In genomic region chr3:74861211-74861610, GRCh38 we compare ENCODE assay signal across 23 cellular contexts.
DNase-seq lines count a peak whose midpoint lies in the region; ATAC-seq, FAIRE-seq and TF ChIP-seq lines count a peak whose summit lies in the region.
"Had no signal": no experiment of that assay in that cellular context is flagged by ENCODE, and none has a peak within 500 bp of the region (broad histone marks: within the 10 kb centered on the region; RNA-seq: fewer than 3 reads in every experiment).

No MANE protein-coding gene starts in this region.

- H4K20me1 ChIP-seq in H9 (ENCODE audit: control insufficient read depth, insufficient read depth, insufficient read length) (no peaks in the 10 kb centered on the region), H1 (replicated peaks in 1 of 2; ENCODE audit: control insufficient read depth in 1 of 2, insufficient read depth in 2 of 2, low read length in 2 of 2) (no peaks in the 10 kb centered on the region), neural progenitor cell (ENCODE audit: low read depth) (no peaks in the 10 kb centered on the region)
- H4K20me1 ChIP-seq: BLaER1 had no signal

- no peak overlapping the region for H3K18ac ChIP-seq in H9 (ENCODE audit: insufficient read length, low read depth, low read length)
- H3K18ac ChIP-seq in H1 (ENCODE audit: extremely low read depth, low read length): no peak overlapping the region

- no peaks in the 10 kb centered on the region for H3F3A ChIP-seq in neural progenitor cell (ENCODE audit: low read depth)

- TF ChIP-seq CTCF in H9 (conservative IDR thresholded peaks at IDR 0.05) (peak; percentile 49), H1 (IDR thresholded peaks at IDR 0.05; ENCODE audit: control extremely low read depth in 1 of 3, insufficient read depth in 1 of 3, low read depth in 1 of 3, low read length in 3 of 3) (peak in 2 of 3 experiments; percentile 13 to 25; a peak in 2 of 4 replicates), neural progenitor cell (IDR thresholded peaks at IDR 0.05) (peak; percentile 25), omental fat pad (IDR thresholded peaks at IDR 0.05) (no peak)

- H3K9me3 ChIP-seq in H9 (ENCODE audit: control insufficient read depth, low read depth, low read length): no peaks in the 10 kb centered on the region
- H3K9me3 ChIP-seq in H1 (ENCODE audit: insufficient read depth in 2 of 2, low read depth in 1 of 2, low read length in 1 of 2): no peaks in the 10 kb centered on the region
- no peaks in the 10 kb centered on the region for H3K9me3 ChIP-seq in neural progenitor cell (ENCODE audit: low read depth)
- H3K9me3 ChIP-seq: BLaER1, Caco-2 had no signal

- ATAC-seq in HG03378 (IDR thresholded peaks at IDR 0.05; ENCODE audit: unreplicated experiment): no peak
- no peak for ATAC-seq in omental fat pad (ENCODE audit: low FRiP score)
- ATAC-seq in GM18502 (IDR thresholded peaks at IDR 0.05; ENCODE audit: poor library complexity, unreplicated experiment): no peak
- ATAC-seq: CD8-positive, alpha-beta T cell had no signal

- H3K56ac ChIP-seq in H9 (ENCODE audit: insufficient read length, low read depth, low read length): no peak overlapping the region
- no peak overlapping the region for H3K56ac ChIP-seq in H1 (replicated peaks; ENCODE audit: insufficient read length, low read depth, low read length)

- H2BK20ac ChIP-seq in H9 (ENCODE audit: low read depth, low read length, poor library complexity, severe bottlenecking) (no peak overlapping the region), H1 (ENCODE audit: low read length) (no peak overlapping the region)

- no peak overlapping the region for H3K23ac ChIP-seq in H9 (ENCODE audit: insufficient read length, low read depth, low read length)
- no peak overlapping the region for H3K23ac ChIP-seq in H1 (ENCODE audit: insufficient read length)

- H3K27me3 ChIP-seq in H9 (ENCODE audit: insufficient read depth, low read length): no peaks in the 10 kb centered on the region
- peaks cover 0 to 1% (median 0%) of the 10 kb centered on the region in 4 experiments; a peak in 1 of 7 replicates for H3K27me3 ChIP-seq in H1 (replicated peaks in 1 of 4; ENCODE audit: control insufficient read depth in 3 of 4, extremely low read depth in 1 of 4, insufficient read depth in 3 of 4, low read length in 3 of 4)
- H3K27me3 ChIP-seq in neural progenitor cell: no peaks in the 10 kb centered on the region
- H3K27me3 ChIP-seq: BLaER1 had no signal

- H4K5ac ChIP-seq in H9 (ENCODE audit: insufficient read length, low read depth, low read length) (no peak overlapping the region), H1 (ENCODE audit: insufficient read length, low read depth, low read length) (no peak overlapping the region)

- no peak for TF ChIP-seq POLR2A in H1 (IDR thresholded peaks at IDR 0.05; ENCODE audit: control extremely low read depth in 1 of 2, low read depth in 2 of 2, low read length in 2 of 2)

- H2BK120ac ChIP-seq in H9 (ENCODE audit: low read depth, low read length, poor library complexity, severe bottlenecking) (no peak overlapping the region), H1 (replicated peaks; ENCODE audit: low read depth, low read length) (no peak overlapping the region)

- WGBS in H9 (ENCODE audit: extremely low coverage, insufficient read length, low lambda C conversion rate): no CpG with 5 or more reads among the region's 3 CpGs
- 63% methylated on average over 3 of the region's 3 CpGs; no CpG with 5 or more reads in 1 of the 2 experiments for WGBS in H1 (ENCODE audit: extremely low coverage in 1 of 2, insufficient coverage in 1 of 2, insufficient read length in 1 of 2, insufficient replicate concordance in 2 of 2, low coverage in 1 of 2, low lambda C conversion rate in 2 of 2, missing lambda C conversion rate in 1 of 2), 2 experiments

- H3K9me3 Mint-ChIP-seq in H9 (no peaks in the 10 kb centered on the region), neural progenitor cell (no peaks in the 10 kb centered on the region)
- H3K9me3 Mint-ChIP-seq: HFFc6 had no signal

- H3K23me2 ChIP-seq in H9 (ENCODE audit: insufficient read length, low read depth, low read length, poor library complexity, severe bottlenecking) (no peaks in the 10 kb centered on the region), H1 (ENCODE audit: low read depth, low read length) (no peaks in the 10 kb centered on the region)

- H3K79me2 ChIP-seq in H9 (ENCODE audit: insufficient read depth, low read length) (no peaks in the 10 kb centered on the region), H1 (ENCODE audit: control insufficient read depth in 1 of 2, insufficient read depth in 2 of 2, low read length in 2 of 2) (no peaks in the 10 kb centered on the region), neural progenitor cell (ENCODE audit: low read depth) (no peaks in the 10 kb centered on the region)

- no peak overlapping the region for H4K8ac ChIP-seq in H9 (replicated peaks; ENCODE audit: insufficient read length, low read depth, low read length)
- H4K8ac ChIP-seq in H1 (ENCODE audit: extremely low read depth, insufficient read depth, low read length): no peak overlapping the region

- H2BK15ac ChIP-seq in H9 (ENCODE audit: low read depth, low read length) (no peak overlapping the region), H1 (ENCODE audit: low read length) (no peak overlapping the region)

- H3K27ac ChIP-seq in H9 (ENCODE audit: insufficient read length, low read depth, low read length) (no peak overlapping the region), H1 (ENCODE audit: low read depth, low read length) (no peak overlapping the region), neural progenitor cell (no peak overlapping the region)
- H3K27ac ChIP-seq: 22Rv1, BLaER1, C4-2B, GM23248 had no signal

- H2AFZ ChIP-seq in H9 (ENCODE audit: low read length): no peak overlapping the region
- no peak overlapping the region for H2AFZ ChIP-seq in H1 (ENCODE audit: low read length)
- H2AFZ ChIP-seq in neural progenitor cell (replicated peaks): no peak overlapping the region
- H2AFZ ChIP-seq: GM23248 had no signal

- peak; percentile 33 to 47; a peak in 3 of 4 replicates for TF ChIP-seq RAD21 in H1 (IDR thresholded peaks at IDR 0.05 in 1 of 2, conservative IDR thresholded peaks at IDR 0.05 in 1 of 2; ENCODE audit: low read depth in 2 of 2, low read length in 2 of 2)

- no peaks in the 10 kb centered on the region for H3K4me1 ChIP-seq in H9 (ENCODE audit: insufficient read depth, low read length)
- H3K4me1 ChIP-seq in H1 (replicated peaks in 1 of 4; ENCODE audit: control insufficient read depth in 3 of 4, insufficient read depth in 4 of 4, low read length in 3 of 4): no peaks in the 10 kb centered on the region
- no peaks in the 10 kb centered on the region for H3K4me1 ChIP-seq in neural progenitor cell
- H3K4me1 ChIP-seq: BLaER1, Caco-2 had no signal

- POLR2A ChIA-PET in H1 (lab: Charles Lee; ENCODE audit: partially characterized antibody): no interaction called here

- H3K36me3 ChIP-seq in H1 (ENCODE audit: control insufficient read depth in 2 of 4, insufficient read depth in 4 of 4, low read length in 3 of 4) (no peaks in the 10 kb centered on the region), neural progenitor cell (no peaks in the 10 kb centered on the region)
- H3K36me3 ChIP-seq: BLaER1 had no signal

- H3K9ac ChIP-seq in H9 (ENCODE audit: extremely low read depth, insufficient read length, low read length) (no peak overlapping the region), H1 (replicated peaks in 1 of 4; ENCODE audit: extremely low read depth in 1 of 4, low read depth in 3 of 4, low read length in 3 of 4) (no peak overlapping the region), neural progenitor cell (no peak overlapping the region)
- H3K9ac ChIP-seq: BLaER1, GM23248 had no signal

- no peak overlapping the region for H3K27ac Mint-ChIP-seq in H9
- H3K27ac Mint-ChIP-seq in neural progenitor cell: no peak overlapping the region
- H3K27ac Mint-ChIP-seq: B cell; CD4-positive, CD25-positive, alpha-beta regulatory T cell; CD8-positive, alpha-beta T cell; HFFc6 had no signal

- H2BK12ac ChIP-seq in H9 (ENCODE audit: insufficient read length, low read depth, low read length): no peak overlapping the region
- H2BK12ac ChIP-seq in H1 (ENCODE audit: low read depth, low read length): no peak overlapping the region

- TF ChIP-seq EP300 in H1 (IDR thresholded peaks at IDR 0.05; ENCODE audit: borderline replicate concordance in 1 of 2, low read depth in 2 of 2, low read length in 2 of 2): no peak

- H3K27me3 Mint-ChIP-seq in H9 (ENCODE audit: low read depth) (no peaks in the 10 kb centered on the region; the same call in 1 of the 2 replicates), neural progenitor cell (ENCODE audit: insufficient read depth, low read depth) (peaks cover 4% of the 10 kb centered on the region)
- H3K27me3 Mint-ChIP-seq: B cell; CD4-positive, CD25-positive, alpha-beta regulatory T cell had no signal

- no peak overlapping the region for H4K91ac ChIP-seq in H9 (ENCODE audit: insufficient read length, low read depth, low read length)
- H4K91ac ChIP-seq in H1 (replicated peaks; ENCODE audit: insufficient read length, low read length): no peak overlapping the region

- H3K4me2 ChIP-seq in H9 (ENCODE audit: insufficient read depth, insufficient read length, low read length) (no peak overlapping the region), H1 (ENCODE audit: insufficient read depth in 1 of 2, low read depth in 2 of 2, low read length in 2 of 2) (no peak overlapping the region), neural progenitor cell (no peak overlapping the region)
- H3K4me2 ChIP-seq: BLaER1 had no signal

- no peak overlapping the region for H3T11ph ChIP-seq in H9 (ENCODE audit: low read length)

- no peaks in the 10 kb centered on the region for H3K79me1 ChIP-seq in H9 (ENCODE audit: insufficient read depth, low read depth, low read length, poor library complexity, severe bottlenecking)
- no peaks in the 10 kb centered on the region for H3K79me1 ChIP-seq in H1 (ENCODE audit: low read depth, low read length)

- no peak overlapping the region for H3K4ac ChIP-seq in H9 (ENCODE audit: low read depth, low read length)
- H3K4ac ChIP-seq in H1 (replicated peaks; ENCODE audit: insufficient read length, low read depth, low read length): no peak overlapping the region

- H3K4me1 Mint-ChIP-seq in H9: no peaks in the 10 kb centered on the region
- H3K4me1 Mint-ChIP-seq in neural progenitor cell: peaks cover 5% of the 10 kb centered on the region
- H3K4me1 Mint-ChIP-seq: B cell; CD4-positive, CD25-positive, alpha-beta regulatory T cell had no signal

- no peak overlapping the region for H3K4me3 Mint-ChIP-seq in H9
- no peak overlapping the region for H3K4me3 Mint-ChIP-seq in neural progenitor cell
- H3K4me3 Mint-ChIP-seq: B cell; CD4-positive, CD25-positive, alpha-beta regulatory T cell; CD8-positive, alpha-beta T cell; HFFc6 had no signal

- no peak for FAIRE-seq in H1 (lab: Jason Lieb, UNC)
- FAIRE-seq: GM12891, GM19239, H54 had no signal

- DNase-seq in DMS53 (lab: John Stamatoyannopoulos, UW) (peak; percentile 0), DMS53 treated with DMSO at 0.1 percent for 48 hours (lab: John Stamatoyannopoulos, UW; ENCODE audit: unreplicated experiment) (no peak), H9 (no peak), H1 (ENCODE audit: low read depth in 1 of 2, low spot score in 2 of 2) (no peak), neural progenitor cell (ENCODE audit: low spot score) (no peak), omental fat pad (ENCODE audit: low spot score) (no peak)
- DNase-seq: Caco-2; CD4-positive, CD25-positive, alpha-beta regulatory T cell; CD8-positive, alpha-beta T cell; DMS153; DMS79 treated with DMSO at 0.1 percent for 48 hours; GF-D8; GM23248; HFFc6 had no signal

- H2BK5ac ChIP-seq in H9 (ENCODE audit: insufficient read length, low read length) (no peak overlapping the region), H1 (ENCODE audit: low read depth, low read length) (no peak overlapping the region)

- no peaks in the 10 kb centered on the region for H3K36me3 Mint-ChIP-seq in H9 (ENCODE audit: insufficient read depth in 1 of 3, low read depth in 3 of 3)
- H3K36me3 Mint-ChIP-seq in neural progenitor cell: no peaks in the 10 kb centered on the region
- H3K36me3 Mint-ChIP-seq: CD4-positive, CD25-positive, alpha-beta regulatory T cell; CD8-positive, alpha-beta T cell had no signal

- no peak overlapping the region for H3K14ac ChIP-seq in H9 (ENCODE audit: insufficient read depth, low read length)
- H3K14ac ChIP-seq in H1 (ENCODE audit: insufficient read length): no peak overlapping the region

- CTCF ChIA-PET in H1 (lab: Charles Lee; ENCODE audit: partially characterized antibody): interaction anchor here (1.0 kb wide), 1 partner anchor 34 kb away, joined by 3 read pairs; no protein-coding TSS in a partner anchor

- H3K4me3 ChIP-seq in H1 (ENCODE audit: extremely low read depth in 1 of 4, insufficient read depth in 2 of 4, low read depth in 3 of 4, low read length in 4 of 4) (no peak overlapping the region), neural progenitor cell (no peak overlapping the region)
- H3K4me3 ChIP-seq: BLaER1, GM23248 had no signal

- no peak overlapping the region for H2AK5ac ChIP-seq in H9 (ENCODE audit: insufficient read length, low read length)
- no peak overlapping the region for H2AK5ac ChIP-seq in H1 (ENCODE audit: low read depth, low read length)

Comparison
In these comparisons a context has a peak if more than half of its experiments do, and no peak if none do; other contexts are left out.
1. CTCF ChIP-seq: peak in H9 (single experiment), H1 (2 of 3) and neural progenitor cell (single experiment); none in omental fat pad (0 of 3).